In the genomic region with DNA sequence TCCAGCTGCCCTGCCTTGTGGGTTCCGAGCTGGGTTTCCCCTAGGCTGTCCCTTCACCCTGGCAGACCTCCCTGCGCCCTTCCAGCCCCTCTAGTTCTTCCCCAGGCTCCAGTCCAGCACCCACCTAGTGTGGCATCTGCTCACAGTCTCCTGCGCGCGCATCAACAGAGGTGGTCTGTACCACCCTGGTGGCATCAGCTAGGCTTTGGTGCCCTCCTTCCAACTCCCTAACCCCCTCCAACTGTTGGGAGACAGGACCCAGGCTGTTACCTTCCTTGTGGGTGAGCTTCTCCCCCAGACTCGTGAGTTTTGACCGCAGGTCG, we compare ENCODE assay signal across 22 cellular contexts. TPM values are rescaled to one million over a fixed set of nuclear protein-coding genes. Genes with fewer than 3 reads are reported as not detected.
DNase-seq lines count a peak whose midpoint lies in the region; ATAC-seq lines count a peak whose summit lies in the region.
"Had no signal": no experiment of that assay in that cellular context is flagged by ENCODE, and none has a peak within 500 bp of the region (broad histone marks: within the 10 kb centered on the region; RNA-seq: fewer than 3 reads in every experiment).

No MANE protein-coding gene starts in this region.

- POLR2A ChIA-PET in T-cell (lab: Charles Lee): no interaction called here

- no peaks in the 10 kb centered on the region for H3K27me3 Mint-ChIP-seq in stimulated activated naive CD8-positive, alpha-beta T cell treated with anti-CD3 and anti-CD28 coated beads, Interleukin-15, amount 100 ng/mL, for 72 hours
- H3K27me3 Mint-ChIP-seq in T-helper 17 cell (no peaks in the 10 kb centered on the region), immature natural killer cell (ENCODE audit: low read depth in 3 of 3) (peaks cover 0 to 3% (median 0%) of the 10 kb centered on the region in 3 donors), T-cell (no peaks in the 10 kb centered on the region)
- H3K27me3 Mint-ChIP-seq: activated CD4-positive, alpha-beta T cell treated with anti-CD3 and anti-CD28 coated beads for 36 hours; CD4-positive, alpha-beta T cell had no signal

- H3K9me3 ChIP-seq in T-helper 17 cell (ENCODE audit: control insufficient read depth, low read length, poor library complexity, severe bottlenecking): no peaks in the 10 kb centered on the region
- H3K9me3 ChIP-seq: HAP-1, tibial artery had no signal

- DNase-seq in stimulated activated naive CD8-positive, alpha-beta T cell treated with anti-CD3 and anti-CD28 coated beads, Interleukin-15, amount 100 ng/mL, for 72 hours: no peak
- no peak for DNase-seq in stimulated activated naive CD8-positive, alpha-beta T cell treated with anti-CD3 and anti-CD28 coated beads, Interleukin-15, Interleukin-2, amounts not matched to agents 100 U/mL and 50 U/mL, for 24 hours
- DNase-seq in T-helper 17 cell (no peak), immature natural killer cell (no peak), NCI-H510A (lab: John Stamatoyannopoulos, UW) (no peak), T-cell (no peak)
- DNase-seq: activated CD4-positive, alpha-beta T cell treated with anti-CD3 and anti-CD28 coated beads for 36 hours; activated naive CD4-positive, alpha-beta T cell; anterior cingulate cortex; CD4-positive, alpha-beta T cell; cerebellar nuclear complex; DMS79; effector memory CD4-positive, alpha-beta T cell; left colon; NCI-H510A treated with DMSO at 0.1 percent for 48 hours; NK-92 treated with Interleukin-12 subunit alpha and Interleukin-12 subunit beta, amount 100 ng/mL, for 24 hours; stimulated activated CD4-positive, alpha-beta T cell treated with anti-CD3 and anti-CD28 coated beads, Interleukin-1b, Interleukin-23, amount 100 ng/mL, for 48 hours; stimulated activated naive CD4-positive, alpha-beta T cell; tibial artery had no signal

- no peak for ATAC-seq in stimulated activated naive CD8-positive, alpha-beta T cell treated with anti-CD3 and anti-CD28 coated beads, Interleukin-15, amount 100 ng/mL, for 72 hours
- ATAC-seq in stimulated activated naive CD8-positive, alpha-beta T cell treated with anti-CD3 and anti-CD28 coated beads, Interleukin-15, Interleukin-2, amounts not matched to agents 100 U/mL and 50 U/mL, for 24 hours: no peak
- ATAC-seq in T-helper 17 cell (no peak), GM18867 (IDR thresholded peaks at IDR 0.05; ENCODE audit: unreplicated experiment) (no peak), T-cell (replicated peaks in 1 of 4) (no peak), HG02759 (IDR thresholded peaks at IDR 0.05; ENCODE audit: unreplicated experiment) (no peak)
- ATAC-seq: activated CD4-positive, alpha-beta T cell treated with anti-CD3 and anti-CD28 coated beads for 36 hours; left colon had no signal

- CTCF ChIA-PET in T-cell (lab: Charles Lee): interaction anchor here in 1 of 2 donors (0.7 kb wide), 1 partner anchor 728 kb away, joined by 3 read pairs; no protein-coding TSS in a partner anchor

- H3K27ac Mint-ChIP-seq in stimulated activated naive CD8-positive, alpha-beta T cell treated with anti-CD3 and anti-CD28 coated beads, Interleukin-15, amount 100 ng/mL, for 72 hours: peak overlapping the region; percentile 52 to 74
- peak overlapping the region; percentile 54 for H3K27ac Mint-ChIP-seq in T-helper 17 cell
- H3K27ac Mint-ChIP-seq in immature natural killer cell: peak overlapping the region in 4 of 6 donors; percentile 26 to 77 (median 64)
- peak overlapping the region in 1 of 2 donors; percentile 8 for H3K27ac Mint-ChIP-seq in T-cell
- H3K27ac Mint-ChIP-seq: activated CD4-positive, alpha-beta T cell treated with anti-CD3 and anti-CD28 coated beads for 36 hours had no signal

- no peak overlapping the region for H3K4me3 Mint-ChIP-seq in stimulated activated naive CD8-positive, alpha-beta T cell treated with anti-CD3 and anti-CD28 coated beads, Interleukin-15, amount 100 ng/mL, for 72 hours
- H3K4me3 Mint-ChIP-seq in T-helper 17 cell: peak overlapping the region; percentile 60
- no peak overlapping the region for H3K4me3 Mint-ChIP-seq in immature natural killer cell
- no peak overlapping the region for H3K4me3 Mint-ChIP-seq in T-cell
- H3K4me3 Mint-ChIP-seq: activated CD4-positive, alpha-beta T cell treated with anti-CD3 and anti-CD28 coated beads for 36 hours; CD4-positive, alpha-beta T cell had no signal

- H3K36me3 Mint-ChIP-seq in T-helper 17 cell (ENCODE audit: low read depth) (peaks cover 4% of the 10 kb centered on the region), immature natural killer cell (peaks cover 0 to 6% (median 4%) of the 10 kb centered on the region in 3 donors), T-cell (peaks cover 8% of the 10 kb centered on the region)

- no peaks in the 10 kb centered on the region for H3K9me3 Mint-ChIP-seq in stimulated activated naive CD8-positive, alpha-beta T cell treated with anti-CD3 and anti-CD28 coated beads, Interleukin-15, amount 100 ng/mL, for 72 hours
- H3K9me3 Mint-ChIP-seq in immature natural killer cell (no peaks in the 10 kb centered on the region), T-cell (no peaks in the 10 kb centered on the region)
- H3K9me3 Mint-ChIP-seq: CD4-positive, alpha-beta T cell had no signal

- no peaks in the 10 kb centered on the region for H3K4me1 Mint-ChIP-seq in stimulated activated naive CD8-positive, alpha-beta T cell treated with anti-CD3 and anti-CD28 coated beads, Interleukin-15, amount 100 ng/mL, for 72 hours
- H3K4me1 Mint-ChIP-seq in T-helper 17 cell (peaks cover 5% of the 10 kb centered on the region), immature natural killer cell (no peaks in the 10 kb centered on the region), T-cell (peaks cover 0 to 6% (median 0%) of the 10 kb centered on the region in 3 donors)
- H3K4me1 Mint-ChIP-seq: activated CD4-positive, alpha-beta T cell treated with anti-CD3 and anti-CD28 coated beads for 36 hours had no signal

RNA-seq across cellular contexts. Expression of gene CALML4, which starts 8.0 kb away (rescaled TPM):
- 1 to 10 TPM; 2.4 to 2.6 TPM for total RNA-seq in T-helper 17 cell
- 1 to 10 TPM in 1 of 3 donors, under 1 TPM in 1, not detected in 1; 0.37 to 4.2 TPM for polyA plus RNA-seq in immature natural killer cell
- 1 to 10 TPM; 2.4 to 5.4 (median 3.3) TPM for total RNA-seq in T-cell

RNA-seq across cellular contexts. Expression of gene CLN6, which starts 32.4 kb away (rescaled TPM):
- total RNA-seq in T-helper 17 cell (10 to 100 TPM; 14.3 to 14.6 TPM), T-cell (10 to 100 TPM; 15.4 to 24.0 (median 17.9) TPM)
- 1 to 10 TPM; 1.3 to 2.5 (median 2.3) TPM for polyA plus RNA-seq in immature natural killer cell
